In genomic region chr12:105843989-105844768, GRCh38 we compare ENCODE assay signal across 1 cellular context.
TF ChIP-seq lines count a peak whose summit lies in the region.

No MANE protein-coding gene starts in this region.

TF ChIP-seq in IMR-90, 13 proteins besides CTCF, POLR2A, EP300 and RAD21:
- TF ChIP-seq ELK1 (IDR thresholded peaks at IDR 0.05; ENCODE audit: borderline replicate concordance, low read depth, low read length) (no peak), BHLHE40 (IDR thresholded peaks at IDR 0.05; ENCODE audit: low read depth, low read length) (peak; percentile 33; the same call in 1 of the 2 replicates), SMC3 (IDR thresholded peaks at IDR 0.05; ENCODE audit: low read depth, low read length) (no peak), FOS (IDR thresholded peaks at IDR 0.05; ENCODE audit: low read depth, low read length) (no peak), MXI1 (IDR thresholded peaks at IDR 0.05; ENCODE audit: borderline replicate concordance, low read depth, low read length) (0 out of 2 replicates have a peak, but pooled peaks have one; percentile 36), RFX5 (IDR thresholded peaks at IDR 0.05; ENCODE audit: low read depth, low read length) (no peak), RCOR1 (IDR thresholded peaks at IDR 0.05; ENCODE audit: insufficient replicate concordance, low read length) (no peak), CHD1 (IDR thresholded peaks at IDR 0.05; ENCODE audit: low read depth, low read length) (no peak), CEBPB (IDR thresholded peaks at IDR 0.05; ENCODE audit: low read depth, low read length) (no peak), NFE2L2 (IDR thresholded peaks at IDR 0.05; ENCODE audit: low read depth, low read length) (no peak), USF2 (IDR thresholded peaks at IDR 0.05; ENCODE audit: low read depth, low read length) (no peak), MAZ (IDR thresholded peaks at IDR 0.05; ENCODE audit: borderline replicate concordance, low read depth, low read length) (peak; percentile 63; the same call in 1 of the 2 replicates), MAFK (IDR thresholded peaks at IDR 0.05; ENCODE audit: low read depth, low read length) (no peak)
